In the genomic region with DNA sequence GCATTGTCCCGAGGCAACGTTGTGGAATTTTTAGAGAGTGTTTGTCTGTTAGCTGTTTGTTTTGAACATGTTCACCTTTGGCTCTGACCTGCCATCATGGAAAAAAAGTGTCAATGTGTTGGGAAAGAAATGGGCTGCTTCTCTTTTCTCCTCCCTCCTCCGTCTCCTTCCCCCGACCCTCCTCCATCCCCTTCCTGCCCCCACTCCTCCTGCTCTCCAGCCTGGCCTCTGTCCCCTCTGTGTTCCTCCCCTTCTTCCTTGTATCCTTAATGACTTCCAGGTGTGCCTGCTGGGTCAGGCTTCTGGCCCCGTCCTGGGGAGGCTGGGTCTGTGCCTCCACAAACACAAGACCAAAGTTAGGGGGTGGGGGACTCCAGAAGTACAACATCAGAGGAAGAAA, we compare ENCODE assay signal across 1 cellular context.
TF ChIP-seq lines count a peak whose summit lies in the region.

No MANE protein-coding gene starts in this region.

TF ChIP-seq in liver, 16 proteins besides CTCF, POLR2A, EP300 and RAD21 (continued from another document):
- TF ChIP-seq JUND (IDR thresholded peaks at IDR 0.05): peak in 1 of 2 donors; percentile 38
TF ChIP-seq in liver: peak in this region for 3.
